Comparison of ENCODE assay signal across 9 cellular contexts in the genomic region with DNA sequence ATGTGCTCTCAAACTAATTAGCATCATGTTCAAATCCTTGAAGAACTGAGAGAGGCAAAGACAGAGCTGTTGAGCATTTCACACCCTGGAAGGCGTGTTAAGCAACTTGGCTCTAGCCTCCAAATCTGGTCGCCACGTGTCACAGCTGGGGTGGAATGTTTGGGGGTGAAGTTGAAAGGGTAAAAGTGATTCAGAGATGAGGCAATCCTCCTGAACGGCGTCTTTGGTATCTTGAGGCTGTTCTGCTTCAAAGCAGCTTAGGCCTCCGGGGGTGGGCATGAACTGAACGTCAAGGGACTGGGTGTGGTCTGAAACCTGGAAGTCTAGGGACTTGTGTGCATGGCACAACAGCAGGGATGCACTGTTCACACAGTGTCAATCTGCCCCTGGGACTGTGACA.
DNase-seq lines count a peak whose midpoint lies in the region; ATAC-seq, FAIRE-seq and TF ChIP-seq lines count a peak whose summit lies in the region.
"Had no signal": no experiment of that assay in that cellular context is flagged by ENCODE, and none has a peak within 500 bp of the region (broad histone marks: within the 10 kb centered on the region; RNA-seq: fewer than 3 reads in every experiment).

No MANE protein-coding gene starts in this region.

- H3K9ac ChIP-seq in astrocyte (ENCODE audit: low read length), result peak overlapping the region; percentile 14
- H3K9ac ChIP-seq in keratinocyte (ENCODE audit: control insufficient read depth, extremely low read depth, insufficient read depth, low read length), result no peak overlapping the region

- no peaks in the 10 kb centered on the region for H3K27me3 Mint-ChIP-seq in astrocyte (ENCODE audit: low read depth, unreplicated experiment)
- no peaks in the 10 kb centered on the region for H3K27me3 Mint-ChIP-seq in naive thymus-derived CD4-positive, alpha-beta T cell

- peaks cover 54% of the 10 kb centered on the region for H3K36me3 ChIP-seq in astrocyte (ENCODE audit: insufficient read depth, low read length)
- H3K36me3 ChIP-seq in keratinocyte (ENCODE audit: control insufficient read depth in 2 of 2, extremely low read depth in 1 of 2, insufficient read depth in 2 of 2, low read length in 2 of 2), result peaks cover 0 to 16% of the 10 kb centered on the region in 2 experiments
- H3K36me3 ChIP-seq in tibial artery, result peaks cover 6 to 28% (median 18%) of the 10 kb centered on the region in 3 donors
- H3K36me3 ChIP-seq in naive thymus-derived CD4-positive, alpha-beta T cell (ENCODE audit: control insufficient read depth in 2 of 3, insufficient read depth in 3 of 3, low read length in 3 of 3), result peaks cover 3 to 44% (median 5%) of the 10 kb centered on the region in 3 experiments

- dilution Hi-C loops in keratinocyte (cut with MboI; ENCODE audit: extremely low pct_ligation_motif_present, low sequenced_read_pairs), result no loop called here

- H2AFZ ChIP-seq in astrocyte (ENCODE audit: low read depth, low read length), result no peak overlapping the region
- no peak overlapping the region for H2AFZ ChIP-seq in keratinocyte (ENCODE audit: control insufficient read depth, low read length)

- H3K4me1 ChIP-seq in astrocyte (ENCODE audit: insufficient read depth, low read length), result peaks cover 80% of the 10 kb centered on the region
- peaks cover 68% of the 10 kb centered on the region for H3K4me1 ChIP-seq in keratinocyte (ENCODE audit: control insufficient read depth, extremely low read depth, insufficient read depth, low read length)
- H3K4me1 ChIP-seq in tibial artery, result peaks cover 7 to 98% (median 57%) of the 10 kb centered on the region in 4 donors
- H3K4me1 ChIP-seq in naive thymus-derived CD4-positive, alpha-beta T cell (ENCODE audit: control insufficient read depth in 2 of 2, insufficient read depth in 2 of 2, low read length in 2 of 2), result no peaks in the 10 kb centered on the region

- no peak for FAIRE-seq in astrocyte (lab: Jason Lieb, UNC)
- peak; percentile 52 for FAIRE-seq in keratinocyte (lab: Jason Lieb, UNC)

- H3K27ac Mint-ChIP-seq in astrocyte (ENCODE audit: unreplicated experiment), result peak overlapping the region; percentile 98
- no peak overlapping the region for H3K27ac Mint-ChIP-seq in naive thymus-derived CD4-positive, alpha-beta T cell

- CTCF ChIA-PET in naive thymus-derived CD4-positive, alpha-beta T cell (lab: Charles Lee), result no interaction called here

- intact Hi-C loops in tibial artery (cut with DNase I; ENCODE audit: low total_unique reads), result no loop called here
- intact Hi-C loops in naive thymus-derived CD4-positive, alpha-beta T cell (cut with micrococcal nuclease), result no loop called here

- no peaks in the 10 kb centered on the region for H3K9me3 Mint-ChIP-seq in astrocyte (ENCODE audit: unreplicated experiment)
- H3K9me3 Mint-ChIP-seq in naive thymus-derived CD4-positive, alpha-beta T cell, result peaks cover 0 to 2% (median 0%) of the 10 kb centered on the region in 11 donors

- H3K4me1 Mint-ChIP-seq in astrocyte (ENCODE audit: low read depth, unreplicated experiment), result peaks cover 89% of the 10 kb centered on the region
- peaks cover 0 to 19% (median 0%) of the 10 kb centered on the region in 7 donors for H3K4me1 Mint-ChIP-seq in naive thymus-derived CD4-positive, alpha-beta T cell

- ATAC-seq in naive thymus-derived CD4-positive, alpha-beta T cell, result no peak

- H3K4me3 ChIP-seq in astrocyte (ENCODE audit: insufficient read depth, low read depth, low read length) (no peak overlapping the region), keratinocyte (ENCODE audit: control insufficient read depth in 2 of 3, extremely low read depth in 1 of 3, insufficient read depth in 2 of 3, low read depth in 1 of 3, low read length in 3 of 3) (no peak overlapping the region), tibial artery (no peak overlapping the region)
- no peak overlapping the region for H3K4me3 ChIP-seq in naive thymus-derived CD4-positive, alpha-beta T cell (ENCODE audit: low read length)

- peak overlapping the region; percentile 55 for H3K4me3 Mint-ChIP-seq in astrocyte (ENCODE audit: unreplicated experiment)
- no peak overlapping the region for H3K4me3 Mint-ChIP-seq in naive thymus-derived CD4-positive, alpha-beta T cell

- H3K27me3 ChIP-seq in astrocyte (ENCODE audit: insufficient read depth, low read length) (no peaks in the 10 kb centered on the region), keratinocyte (ENCODE audit: control insufficient read depth, extremely low read depth, insufficient read depth, low read length) (no peaks in the 10 kb centered on the region), tibial artery (no peaks in the 10 kb centered on the region)
- H3K27me3 ChIP-seq in naive thymus-derived CD4-positive, alpha-beta T cell (ENCODE audit: control insufficient read depth in 2 of 2, insufficient read depth in 2 of 2, low read length in 2 of 2), result no peaks in the 10 kb centered on the region

- DNase-seq in activated CD4-positive, alpha-beta T cell treated with anti-CD3 and anti-CD28 coated beads for 48 hours, result peak; percentile 45
- no peak for DNase-seq in activated CD4-positive, alpha-beta T cell treated with anti-CD3 and anti-CD28 coated beads, Interleukin-2, amount 50 U/mL, for 48 hours
- DNase-seq in astrocyte (ENCODE audit: low read depth), result peak; percentile 65
- DNase-seq in keratinocyte (ENCODE audit: low read depth, low spot score), result no peak
- peak; percentile 74 to 82 for DNase-seq in tibial artery
- DNase-seq in NCI-H146 treated with DMSO at 0.1 percent for 48 hours (lab: John Stamatoyannopoulos, UW; ENCODE audit: unreplicated experiment), result no peak
- DNase-seq in A172 (ENCODE audit: low spot score), result no peak
- DNase-seq in naive thymus-derived CD4-positive, alpha-beta T cell, result no peak
- DNase-seq: NCI-H2107 had no signal

- H4K20me1 ChIP-seq in astrocyte (ENCODE audit: insufficient read depth, low read length) (no peaks in the 10 kb centered on the region), keratinocyte (ENCODE audit: control insufficient read depth, extremely low read depth, insufficient read depth, low read length) (no peaks in the 10 kb centered on the region)

- H3K4me2 ChIP-seq in astrocyte (ENCODE audit: low read length) (peak overlapping the region; percentile 13), keratinocyte (ENCODE audit: control insufficient read depth, extremely low read depth, insufficient read depth, low read depth, low read length) (peak overlapping the region; percentile 33)

- no peaks in the 10 kb centered on the region for H3K9me1 ChIP-seq in keratinocyte (ENCODE audit: control insufficient read depth, extremely low read depth, insufficient read depth, low read length)

- POLR2A ChIA-PET in naive thymus-derived CD4-positive, alpha-beta T cell (lab: Charles Lee), result interaction anchor here (0.7 kb wide), 1 partner anchor 283 kb away, joined by 3 read pairs; no protein-coding TSS in a partner anchor

- H3K27ac ChIP-seq in astrocyte (ENCODE audit: low read depth, low read length) (peak overlapping the region; percentile 65), keratinocyte (ENCODE audit: control insufficient read depth, insufficient read depth, low read length) (peak overlapping the region; percentile 60), tibial artery (peak overlapping the region; percentile 41 to 83)
- no peak overlapping the region for H3K27ac ChIP-seq in naive thymus-derived CD4-positive, alpha-beta T cell (ENCODE audit: low read depth, low read length)

- TF ChIP-seq CTCF in astrocyte (IDR thresholded peaks at IDR 0.05; ENCODE audit: insufficient read depth, low read depth, low read length), result no peak
- no peak for TF ChIP-seq CTCF in keratinocyte (optimal IDR thresholded peaks at IDR 0.05 in 1 of 3, IDR thresholded peaks at IDR 0.05 in 1 of 3, conservative IDR thresholded peaks at IDR 0.05 in 1 of 3; ENCODE audit: extremely low read depth in 1 of 3, insufficient read depth in 2 of 3, low read length in 3 of 3)
- no peak for TF ChIP-seq CTCF in tibial artery (IDR thresholded peaks at IDR 0.05)

- peaks cover 31% of the 10 kb centered on the region for H3K36me3 Mint-ChIP-seq in astrocyte (ENCODE audit: low read depth, unreplicated experiment)
- H3K36me3 Mint-ChIP-seq in naive thymus-derived CD4-positive, alpha-beta T cell, result peaks cover 7 to 54% (median 30%) of the 10 kb centered on the region in 5 donors

- H3K79me2 ChIP-seq in astrocyte (ENCODE audit: insufficient read depth, low read length) (peaks cover 46% of the 10 kb centered on the region), keratinocyte (ENCODE audit: control insufficient read depth, insufficient read depth, low read length) (peaks cover 5% of the 10 kb centered on the region)

- H3K9me3 ChIP-seq in astrocyte (ENCODE audit: insufficient read depth, low read depth, low read length) (no peaks in the 10 kb centered on the region), keratinocyte (ENCODE audit: control insufficient read depth, low read depth, low read length) (no peaks in the 10 kb centered on the region), tibial artery (no peaks in the 10 kb centered on the region)
- no peaks in the 10 kb centered on the region for H3K9me3 ChIP-seq in naive thymus-derived CD4-positive, alpha-beta T cell (ENCODE audit: control insufficient read depth in 2 of 3, low read length in 3 of 3)

Comparison
In these comparisons a context has a peak if more than half of its experiments do, and no peak if none do; other contexts are left out.
1. DNase-seq: peak in activated CD4-positive, alpha-beta T cell treated with anti-CD3 and anti-CD28 coated beads for 48 hours (single experiment), astrocyte (single experiment) and tibial artery (2 of 2); none in activated CD4-positive, alpha-beta T cell treated with anti-CD3 and anti-CD28 coated beads, Interleukin-2, amount 50 U/mL, for 48 hours (0 of 2), keratinocyte (single experiment), NCI-H146 treated with DMSO at 0.1 percent for 48 hours (single experiment), A172 (single experiment) and naive thymus-derived CD4-positive, alpha-beta T cell (0 of 9).